ENCODE assay signal across 29 cellular contexts in the genomic region with DNA sequence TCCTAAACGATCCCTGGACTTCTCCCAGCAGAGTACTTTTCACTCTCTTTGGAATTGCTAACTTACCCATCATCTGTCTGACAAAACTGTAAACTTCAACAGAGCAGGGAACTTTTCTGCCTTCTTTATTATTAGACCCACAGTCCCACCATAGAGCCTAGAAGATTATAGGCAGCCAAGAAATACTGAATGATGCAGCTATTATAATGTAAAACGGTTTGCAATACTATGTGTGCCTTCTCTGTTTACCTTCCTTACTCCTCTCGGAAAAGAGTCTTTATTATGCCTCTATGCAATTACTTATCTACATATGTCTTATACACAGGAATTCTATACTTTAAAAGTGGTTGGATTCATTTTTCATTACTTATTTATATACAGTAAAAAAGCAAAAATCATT.
"Had no signal": no experiment of that assay in that cellular context is flagged by ENCODE, and none has a peak within 500 bp of the region (broad histone marks: within the 10 kb centered on the region; RNA-seq: fewer than 3 reads in every experiment).

No MANE protein-coding gene starts in this region.

- H3K36me3 ChIP-seq: brain microvascular endothelial cell had no signal

- H3K4me3 Mint-ChIP-seq: activated CD4-positive, alpha-beta memory T cell treated with anti-CD3 and anti-CD28 coated beads, Interleukin-2, amount 10 ng/mL, durations not matched to agents 7 days and 5 days; activated CD4-positive, alpha-beta T cell treated with anti-CD3 and anti-CD28 coated beads, Interleukin-2, amount 10 ng/mL, durations not matched to agents 7 days and 5 days; activated naive CD4-positive, alpha-beta T cell treated with anti-CD3 and anti-CD28 coated beads, Interleukin-2, amount 10 ng/mL, durations not matched to agents 7 days and 5 days; activated naive CD8-positive, alpha-beta T cell treated with anti-CD3 and anti-CD28 coated beads, Interleukin-2, amount 10 ng/mL, durations not matched to agents 7 days and 5 days; activated T-cell treated with anti-CD3 and anti-CD28 coated beads, Interleukin-2, amount 50 U/mL, for 24 hours; activated T-cell treated with anti-CD3 and anti-CD28 coated beads, Interleukin-2, amount 50 U/mL, for 72 hours; central memory CD8-positive, alpha-beta T cell; dendritic cell treated with granulocyte-macrophage colony-stimulating factor and Interleukin-4, amounts not matched to agents 40 ng/mL and 50 ng/mL, for 4 days; endodermal cell had no signal

- H3K27me3 Mint-ChIP-seq: activated CD4-positive, alpha-beta memory T cell treated with anti-CD3 and anti-CD28 coated beads, Interleukin-2, amount 10 ng/mL, durations not matched to agents 7 days and 5 days; activated CD4-positive, alpha-beta T cell treated with anti-CD3 and anti-CD28 coated beads, Interleukin-2, amount 10 ng/mL, durations not matched to agents 7 days and 5 days; activated naive CD4-positive, alpha-beta T cell treated with anti-CD3 and anti-CD28 coated beads, Interleukin-2, amount 10 ng/mL, durations not matched to agents 7 days and 5 days; activated naive CD8-positive, alpha-beta T cell treated with anti-CD3 and anti-CD28 coated beads, Interleukin-2, amount 10 ng/mL, durations not matched to agents 7 days and 5 days; activated T-cell treated with anti-CD3 and anti-CD28 coated beads, Interleukin-2, amount 50 U/mL, for 24 hours; central memory CD8-positive, alpha-beta T cell; dendritic cell treated with granulocyte-macrophage colony-stimulating factor and Interleukin-4, amounts not matched to agents 40 ng/mL and 50 ng/mL, for 4 days had no signal

- H3K9me3 ChIP-seq: ascending aorta, gastrocnemius medialis, heart left ventricle had no signal

- H3K4me3 ChIP-seq: ascending aorta, coronary artery, dorsolateral prefrontal cortex, gastrocnemius medialis, heart left ventricle had no signal

- H3K4me1 ChIP-seq: ascending aorta, foreskin keratinocyte had no signal

- H3K27ac Mint-ChIP-seq: activated CD4-positive, alpha-beta memory T cell treated with anti-CD3 and anti-CD28 coated beads, Interleukin-2, amount 10 ng/mL, durations not matched to agents 7 days and 5 days; activated naive CD4-positive, alpha-beta T cell treated with anti-CD3 and anti-CD28 coated beads, Interleukin-2, amount 10 ng/mL, durations not matched to agents 7 days and 5 days; activated naive CD4-positive, alpha-beta T cell treated with anti-CD3 and anti-CD28 coated beads, Interleukin-2, amount 50 U/mL, for 72 hours; activated naive CD8-positive, alpha-beta T cell treated with anti-CD3 and anti-CD28 coated beads, Interleukin-2, amount 10 ng/mL, durations not matched to agents 7 days and 5 days; activated T-cell treated with anti-CD3 and anti-CD28 coated beads, Interleukin-2, amount 50 U/mL, for 24 hours; activated T-cell treated with anti-CD3 and anti-CD28 coated beads, Interleukin-2, amount 50 U/mL, for 72 hours; dendritic cell treated with granulocyte-macrophage colony-stimulating factor and Interleukin-4, amounts not matched to agents 40 ng/mL and 50 ng/mL, for 4 days had no signal

- H3K27ac ChIP-seq: ascending aorta, brain microvascular endothelial cell, coronary artery, dorsolateral prefrontal cortex, foreskin keratinocyte, gastrocnemius medialis, heart left ventricle had no signal

- H3K9me3 Mint-ChIP-seq: activated CD4-positive, alpha-beta memory T cell treated with anti-CD3 and anti-CD28 coated beads, Interleukin-2, amount 10 ng/mL, durations not matched to agents 7 days and 5 days; activated CD4-positive, alpha-beta T cell treated with anti-CD3 and anti-CD28 coated beads, Interleukin-2, amount 10 ng/mL, durations not matched to agents 7 days and 5 days; activated naive CD4-positive, alpha-beta T cell treated with anti-CD3 and anti-CD28 coated beads, Interleukin-2, amount 10 ng/mL, durations not matched to agents 7 days and 5 days; activated naive CD4-positive, alpha-beta T cell treated with anti-CD3 and anti-CD28 coated beads, Interleukin-2, amount 50 U/mL, for 72 hours; activated naive CD8-positive, alpha-beta T cell treated with anti-CD3 and anti-CD28 coated beads, Interleukin-2, amount 10 ng/mL, durations not matched to agents 7 days and 5 days; activated T-cell treated with anti-CD3 and anti-CD28 coated beads, Interleukin-2, amount 50 U/mL, for 24 hours; activated T-cell treated with anti-CD3 and anti-CD28 coated beads, Interleukin-2, amount 50 U/mL, for 72 hours; central memory CD8-positive, alpha-beta T cell; dendritic cell treated with granulocyte-macrophage colony-stimulating factor and Interleukin-4, amounts not matched to agents 40 ng/mL and 50 ng/mL, for 4 days; endodermal cell had no signal

- H3K4me1 Mint-ChIP-seq: central memory CD8-positive, alpha-beta T cell had no signal

- FAIRE-seq: bronchial epithelial cell had no signal

- DNase-seq: activated CD4-positive, alpha-beta memory T cell treated with anti-CD3 and anti-CD28 coated beads, Interleukin-2, amount 10 ng/mL, durations not matched to agents 7 days and 5 days; activated CD4-positive, alpha-beta T cell treated with anti-CD3 and anti-CD28 coated beads for 1 hour; activated CD4-positive, alpha-beta T cell treated with anti-CD3 and anti-CD28 coated beads for 4 hours; activated CD4-positive, alpha-beta T cell treated with anti-CD3 and anti-CD28 coated beads, Interleukin-2, amount 10 ng/mL, durations not matched to agents 7 days and 5 days; activated CD4-positive, alpha-beta T cell treated with anti-CD3 and anti-CD28 coated beads, Interleukin-2, amount 50 U/mL, for 4 hours; activated CD8-positive, alpha-beta memory T cell treated with anti-CD3 and anti-CD28 coated beads, Interleukin-2, amount 50 U/mL, for 48 hours; activated gamma-delta T cell; activated naive CD4-positive, alpha-beta T cell; activated naive CD4-positive, alpha-beta T cell treated with anti-CD3 and anti-CD28 coated beads, Interleukin-2, amount 10 ng/mL, durations not matched to agents 7 days and 5 days; activated naive CD8-positive, alpha-beta T cell treated with anti-CD3 and anti-CD28 coated beads, Interleukin-2, amount 10 ng/mL, durations not matched to agents 7 days and 5 days; activated T-cell treated with anti-CD3 and anti-CD28 coated beads for 4 hours; activated T-cell treated with anti-CD3 and anti-CD28 coated beads, Interleukin-2, amount 50 U/mL, for 24 hours; activated T-cell treated with anti-CD3 and anti-CD28 coated beads, Interleukin-2, amount 50 U/mL, for 72 hours; brain microvascular endothelial cell; dorsolateral prefrontal cortex; effector memory CD4-positive, alpha-beta T cell; endodermal cell; foreskin keratinocyte; gastrocnemius medialis; glutamatergic neuron; heart left ventricle; T-helper 2 cell had no signal

- H3K27me3 ChIP-seq: ascending aorta, brain microvascular endothelial cell, dorsolateral prefrontal cortex, foreskin keratinocyte, gastrocnemius medialis, heart left ventricle had no signal

- ATAC-seq: activated naive CD4-positive, alpha-beta T cell treated with anti-CD3 and anti-CD28 coated beads, Interleukin-2, amount 50 U/mL, for 72 hours; activated T-cell treated with anti-CD3 and anti-CD28 coated beads, Interleukin-2, amount 50 U/mL, for 72 hours; esophagus mucosa; foreskin keratinocyte; gastrocnemius medialis; heart left ventricle had no signal
